In genomic region chr10:70903262-70903921, GRCh38 we compare ENCODE assay signal across 8 cellular contexts. TPM values are rescaled to one million over a fixed set of nuclear protein-coding genes. Genes with fewer than 3 reads are reported as not detected.
A peak's percentile ranks its signal among the peaks of the same experiment; 100 is the strongest.
DNase-seq lines count a peak whose midpoint lies in the region; FAIRE-seq and TF ChIP-seq lines count a peak whose summit lies in the region.

No MANE protein-coding gene starts in this region.

- in situ Hi-C loops in astrocyte of the cerebellum (cut with HindIII; ENCODE audit: low sequenced_read_pairs), result loop anchor here (5.0 kb wide), 1 partner anchor 389 kb away; no protein-coding TSS in a partner anchor

- H3K4me3 ChIP-seq in AG10803 (ENCODE audit: low read length), result no peak overlapping the region
- no peak overlapping the region for H3K4me3 ChIP-seq in astrocyte of the cerebellum (ENCODE audit: low read depth, low read length)
- no peak overlapping the region for H3K4me3 ChIP-seq in hepatocyte
- H3K4me3 ChIP-seq in small intestine (ENCODE audit: low read depth in 1 of 2, low read length in 2 of 2), result no peak overlapping the region

- no peaks in the 10 kb centered on the region for H3K9me3 ChIP-seq in hepatocyte (ENCODE audit: low read depth)
- no peaks in the 10 kb centered on the region for H3K9me3 ChIP-seq in small intestine (ENCODE audit: control insufficient read depth, low read depth)

- DNase-seq in AG10803 (ENCODE audit: low read depth), result peak; percentile 53
- peak; percentile 6 for DNase-seq in NCI-H82 treated with DMSO at 0.1 percent for 48 hours (lab: John Stamatoyannopoulos, UW; ENCODE audit: unreplicated experiment)
- DNase-seq in astrocyte of the cerebellum (ENCODE audit: low read depth), result peak; percentile 20
- DNase-seq in hepatocyte (ENCODE audit: low spot score), result peak; percentile 71
- peak; percentile 45 for DNase-seq in small intestine
- no peak for DNase-seq in GOT3 (lab: John Stamatoyannopoulos, UW)
- DNase-seq in NCI-H128 (lab: John Stamatoyannopoulos, UW; ENCODE audit: unreplicated experiment), result no peak

- H3K36me3 ChIP-seq in hepatocyte (replicated peaks; ENCODE audit: insufficient read depth, low read depth), result no peaks in the 10 kb centered on the region
- no peaks in the 10 kb centered on the region for H3K36me3 ChIP-seq in small intestine (ENCODE audit: control insufficient read depth in 2 of 2, insufficient read depth in 2 of 2, low read length in 2 of 2)

- no peak for FAIRE-seq in small intestine (lab: Jason Lieb, UNC)

- 60% methylated on average over 14 of the region's 14 CpGs for WGBS in hepatocyte (ENCODE audit: low lambda C conversion rate, missing lambda C conversion rate)
- 50 to 59% (median 52%) methylated on average over 14 of the region's 14 CpGs for WGBS in small intestine, 3 donors

- no peak overlapping the region for H2AFZ ChIP-seq in hepatocyte

- H3K4me1 ChIP-seq in hepatocyte (ENCODE audit: insufficient read depth) (no peaks in the 10 kb centered on the region), small intestine (ENCODE audit: control insufficient read depth in 2 of 2, insufficient read depth in 1 of 2, low read depth in 1 of 2, low read length in 1 of 2) (no peaks in the 10 kb centered on the region)

- H3K27ac ChIP-seq in hepatocyte (no peak overlapping the region), small intestine (ENCODE audit: low read depth in 1 of 2, low read length in 1 of 2) (no peak overlapping the region)

- TF ChIP-seq CTCF in AG10803 (conservative IDR thresholded peaks at IDR 0.05; ENCODE audit: low read length), result peak; percentile 83
- TF ChIP-seq CTCF in GM12872 (IDR thresholded peaks at IDR 0.05; ENCODE audit: insufficient read depth, low read depth, low read length), result peak; percentile 87
- peak; percentile 93 for TF ChIP-seq CTCF in astrocyte of the cerebellum (IDR thresholded peaks at IDR 0.05; ENCODE audit: low read depth, low read length, missing control alignments)
- TF ChIP-seq CTCF in hepatocyte (IDR thresholded peaks at IDR 0.05; ENCODE audit: poor library complexity), result peak; percentile 85

- no peaks in the 10 kb centered on the region for H4K20me1 ChIP-seq in hepatocyte (ENCODE audit: insufficient read depth, poor library complexity, severe bottlenecking)

- H3K79me2 ChIP-seq in hepatocyte, result no peaks in the 10 kb centered on the region

- no peaks in the 10 kb centered on the region for H3K9me2 ChIP-seq in hepatocyte (replicated peaks; ENCODE audit: insufficient read depth)

- H3K27me3 ChIP-seq in hepatocyte (no peaks in the 10 kb centered on the region), small intestine (ENCODE audit: control insufficient read depth in 2 of 2, insufficient read depth in 2 of 2, low read length in 2 of 2) (no peaks in the 10 kb centered on the region)

- no peak overlapping the region for H3K4me2 ChIP-seq in hepatocyte

RNA-seq across cellular contexts. Expression of gene PCBD1, which starts 15.0 kb away (rescaled TPM):
- total RNA-seq in hepatocyte, result 81.5 and 93.5 TPM in 2 replicates
- 107 and 122 TPM in 2 replicates for polyA plus RNA-seq in hepatocyte
- polyA plus RNA-seq in small intestine, result 100 to 1,000 TPM in 1 of 3 donors, 10 to 100 TPM in 2; 67.3 to 147 (median 75.9) TPM

Comparison
In these comparisons a context has a peak if more than half of its experiments do, and no peak if none do; other contexts are left out.
1. DNase-seq: peak in AG10803 (single experiment), NCI-H82 treated with DMSO at 0.1 percent for 48 hours (single experiment), astrocyte of the cerebellum (single experiment), hepatocyte (single experiment) and small intestine (single experiment); none in GOT3 (single experiment) and NCI-H128 (single experiment).
2. Peak in every context shown above with its lines, with median percentiles within 50 percentile points of each other: CTCF ChIP-seq.